8 cellular contexts compared by ENCODE assay signal in genomic region chrX:136496359-136496767, GRCh38. TPM values are rescaled to one million over a fixed set of nuclear protein-coding genes. Genes with fewer than 3 reads are reported as not detected.
A peak's percentile ranks its signal among the peaks of the same experiment; 100 is the strongest.
DNase-seq lines count a peak whose midpoint lies in the region; ATAC-seq and TF ChIP-seq lines count a peak whose summit lies in the region.

No MANE protein-coding gene starts in this region.

- in situ Hi-C loops in gastrocnemius medialis (cut with MboI; ENCODE audit: low sequenced_read_pairs in 4 of 4) = loop anchor here in 1 of 4 donors (25.0 kb wide), 2 partner anchors 109 to 484 kb away; no protein-coding TSS in a partner anchor

- no peak for DNase-seq in RWPE1 (ENCODE audit: low spot score)
- DNase-seq in esophagus squamous epithelium (lab: John Stamatoyannopoulos, UW) = no peak
- DNase-seq in gastrocnemius medialis = no peak
- DNase-seq in T1000 (lab: John Stamatoyannopoulos, UW) = no peak
- no peak for DNase-seq in putamen (ENCODE audit: low spot score)
- DNase-seq in occipital lobe (lab: John Stamatoyannopoulos, UW) = no peak
- no peak for DNase-seq in SIG-M5 treated with dmso at 0.1 percent for 504 hours (lab: John Stamatoyannopoulos, UW; ENCODE audit: unreplicated experiment)

- CTCF ChIA-PET in RWPE1 (lab: Yijun Ruan, JAX) = no interaction called here

- WGBS in esophagus squamous epithelium, 2 donors = 0 to 68% methylated on average over 7 to 8 of the region's 12 CpGs

- H3K36me3 ChIP-seq in esophagus squamous epithelium (peaks cover 0 to 8% (median 0%) of the 10 kb centered on the region in 3 donors), gastrocnemius medialis (peaks cover 0 to 6% of the 10 kb centered on the region in 2 donors)

- POLR2A ChIA-PET in RWPE1 (lab: Yijun Ruan, JAX; ENCODE audit: low non-redundant PET) = no interaction called here

- no peak for TF ChIP-seq POLR2A in esophagus squamous epithelium (IDR thresholded peaks at IDR 0.05)
- TF ChIP-seq POLR2A in gastrocnemius medialis (IDR thresholded peaks at IDR 0.05) = no peak

- H3K4me1 ChIP-seq in esophagus squamous epithelium (peaks cover 0 to 13% (median 3%) of the 10 kb centered on the region in 3 donors), gastrocnemius medialis (peaks cover 11% of the 10 kb centered on the region in 2 donors)

- peaks cover 0 to 6% (median 1%) of the 10 kb centered on the region in 4 donors for H3K27me3 ChIP-seq in esophagus squamous epithelium
- no peaks in the 10 kb centered on the region for H3K27me3 ChIP-seq in gastrocnemius medialis

- H3K27ac ChIP-seq in RWPE1 = peak overlapping the region; percentile 96
- peak overlapping the region; percentile 91 to 98 (median 96) for H3K27ac ChIP-seq in esophagus squamous epithelium
- peak overlapping the region; percentile 83 to 96 (median 94) for H3K27ac ChIP-seq in gastrocnemius medialis

- peak overlapping the region; percentile 55 to 72 (median 62) for H3K4me3 ChIP-seq in esophagus squamous epithelium
- peak overlapping the region; percentile 62 to 70 (median 68) for H3K4me3 ChIP-seq in gastrocnemius medialis

- ATAC-seq in GM19025 (IDR thresholded peaks at IDR 0.05; ENCODE audit: low read depth, unreplicated experiment) (peak; percentile 0), gastrocnemius medialis (no peak)

- TF ChIP-seq CTCF in RWPE1 (conservative IDR thresholded peaks at IDR 0.05; ENCODE audit: low read depth) (no peak), esophagus squamous epithelium (IDR thresholded peaks at IDR 0.05) (no peak), gastrocnemius medialis (IDR thresholded peaks at IDR 0.05 in 4 of 5, conservative IDR thresholded peaks at IDR 0.05 in 1 of 5) (no peak)

- H3K9me3 ChIP-seq in esophagus squamous epithelium (no peaks in the 10 kb centered on the region), gastrocnemius medialis (no peaks in the 10 kb centered on the region)

- intact Hi-C loops in esophagus squamous epithelium (cut with DNase I) = no loop called here
- intact Hi-C loops in gastrocnemius medialis (cut with DNase I; ENCODE audit: low total_unique reads) = loop anchor here (2.0 to 10.0 kb wide), 3 partner anchors 246 to 522 kb away; partner anchors contain the start of genes MAP7D3 and MMGT1

RNA-seq across cellular contexts. Expression of gene HTATSF1, which starts 1.0 kb away (rescaled TPM):
- 10 to 100 TPM; 23.5 to 46.9 (median 41.9) TPM for total RNA-seq in esophagus squamous epithelium
- total RNA-seq in gastrocnemius medialis = 100 to 1,000 TPM in 3 of 4 donors, 10 to 100 TPM in 1; 97.5 to 157 (median 114) TPM
- total RNA-seq in occipital lobe = 67.4 TPM

RNA-seq across cellular contexts. Expression of gene BRS3, which starts 8.6 kb away (rescaled TPM):
- total RNA-seq in esophagus squamous epithelium (not detected), gastrocnemius medialis (not detected), occipital lobe (not detected)

RNA-seq across cellular contexts. Expression of gene VGLL1, which starts 35.7 kb away (rescaled TPM):
- total RNA-seq in esophagus squamous epithelium (1 to 10 TPM in 1 of 4 donors, under 1 TPM in 2, not detected in 1; 0.48 to 1.2 (median 0.76) TPM), gastrocnemius medialis (not detected), occipital lobe (not detected)
